In the genomic region with DNA sequence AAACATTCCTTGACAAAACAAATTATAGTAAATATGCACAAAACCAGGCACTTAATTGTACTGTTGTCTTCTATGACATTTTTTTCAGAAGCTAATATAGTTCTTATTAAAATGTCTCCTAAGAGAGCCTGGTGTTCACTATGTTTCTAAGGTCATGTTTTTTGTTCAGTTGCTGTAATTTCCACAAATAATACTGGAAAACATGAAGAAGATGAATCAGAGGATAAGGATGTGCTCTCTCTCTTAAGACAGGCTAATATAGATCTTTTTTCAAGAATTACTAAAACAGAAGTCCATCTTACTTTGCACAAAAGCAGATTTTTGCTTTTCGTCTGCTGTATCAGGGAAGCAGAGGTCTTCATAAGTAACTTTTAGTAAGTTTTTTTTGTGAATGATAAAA, we compare ENCODE assay signal across 20 cellular contexts.
DNase-seq lines count a peak whose midpoint lies in the region; ATAC-seq, FAIRE-seq and TF ChIP-seq lines count a peak whose summit lies in the region.
"Had no signal": no experiment of that assay in that cellular context is flagged by ENCODE, and none has a peak within 500 bp of the region (broad histone marks: within the 10 kb centered on the region; RNA-seq: fewer than 3 reads in every experiment).

No MANE protein-coding gene starts in this region.

- no peak for ATAC-seq in HG03439 (IDR thresholded peaks at IDR 0.05; ENCODE audit: unreplicated experiment)
- ATAC-seq: A549 had no signal

- peaks cover 0 to under 1% (median 0%) of the 10 kb centered on the region in 3 donors for H3K27me3 Mint-ChIP-seq in CD14-positive monocyte (ENCODE audit: low read depth in 3 of 3)

- no peaks in the 10 kb centered on the region for H3K9me2 ChIP-seq in Loucy (replicated peaks; ENCODE audit: low read depth, low read length)

- H3K4me3 Mint-ChIP-seq in CD14-positive monocyte, result no peak overlapping the region

- H4K20me1 ChIP-seq in Loucy (ENCODE audit: insufficient read depth, low read length, poor library complexity, severe bottlenecking), result no peaks in the 10 kb centered on the region

- no peaks in the 10 kb centered on the region for H3K27me3 ChIP-seq in Loucy (ENCODE audit: insufficient read depth, low read length, poor library complexity, severe bottlenecking)

- no peak overlapping the region for H3K9ac ChIP-seq in Loucy (ENCODE audit: low read depth, low read length, poor library complexity, severe bottlenecking)

- 0 out of 2 replicates have a peak overlapping the region, but pooled peaks have one; percentile 0 for H2AFZ ChIP-seq in Loucy (ENCODE audit: low read length)

- H3K27ac Mint-ChIP-seq in CD14-positive monocyte, result no peak overlapping the region

- no peak for FAIRE-seq in GM19239 (lab: Jason Lieb, UNC)
- FAIRE-seq: A549, D721Med had no signal

- TF ChIP-seq CTCF in Loucy (conservative IDR thresholded peaks at IDR 0.05; ENCODE audit: low read length) (no peak), CD14-positive monocyte (IDR thresholded peaks at IDR 0.05) (no peak)

- no peaks in the 10 kb centered on the region for H3K36me3 ChIP-seq in Loucy (ENCODE audit: insufficient read depth, low read length)

- no peak overlapping the region for H3K4me2 ChIP-seq in Loucy (ENCODE audit: low read depth, low read length, poor library complexity, severe bottlenecking)
- H3K4me2 ChIP-seq: A549 had no signal

- H3K4me3 ChIP-seq in Loucy (ENCODE audit: low read length, poor library complexity, severe bottlenecking), result no peak overlapping the region
- H3K4me3 ChIP-seq: A549, SK-N-MC had no signal

- H3K4me1 ChIP-seq in Loucy (ENCODE audit: insufficient read depth, low read length, poor library complexity, severe bottlenecking), result no peaks in the 10 kb centered on the region
- H3K4me1 ChIP-seq: A549 had no signal

- H3K79me2 ChIP-seq in Loucy (ENCODE audit: insufficient read depth, low read length), result no peaks in the 10 kb centered on the region

- H3K9me3 ChIP-seq in Loucy (ENCODE audit: insufficient read depth, low read depth, low read length), result no peaks in the 10 kb centered on the region
- H3K9me3 ChIP-seq: A549 had no signal

- peaks cover 0 to 4% (median 2%) of the 10 kb centered on the region in 7 donors for H3K9me3 Mint-ChIP-seq in CD14-positive monocyte

- DNase-seq in EH (ENCODE audit: low read depth) (peak; percentile 16), fibroblast of gingiva (ENCODE audit: low read depth) (peak; percentile 32), iris pigment epithelial cell (ENCODE audit: low read depth) (peak; percentile 58), GM19239 (ENCODE audit: insufficient read length, low spot score) (no peak), ecto neural progenitor cell (ENCODE audit: low spot score) (no peak), CD14-positive monocyte (ENCODE audit: low spot score) (no peak)
- DNase-seq: C1 segment of cervical spinal cord, GOT3, KBM-7, NCI-H1417, NCI-H187, NCI-H2107, NCI-H510A, NCI-H82, SHP77 had no signal

- no peaks in the 10 kb centered on the region for H3K4me1 Mint-ChIP-seq in CD14-positive monocyte

- intact Hi-C loops in CD14-positive monocyte (cut with micrococcal nuclease), result no loop called here

- no peaks in the 10 kb centered on the region for H3F3A ChIP-seq in Loucy (ENCODE audit: low read depth)

- H3K36me3 Mint-ChIP-seq in CD14-positive monocyte, result no peaks in the 10 kb centered on the region

Comparison
In these comparisons a context has a peak if more than half of its experiments do, and no peak if none do; other contexts are left out.
1. DNase-seq: peak in EH (single experiment), fibroblast of gingiva (single experiment) and iris pigment epithelial cell (single experiment); none in GM19239 (single experiment), ecto neural progenitor cell (single experiment) and CD14-positive monocyte (single experiment).